In the genomic region with DNA sequence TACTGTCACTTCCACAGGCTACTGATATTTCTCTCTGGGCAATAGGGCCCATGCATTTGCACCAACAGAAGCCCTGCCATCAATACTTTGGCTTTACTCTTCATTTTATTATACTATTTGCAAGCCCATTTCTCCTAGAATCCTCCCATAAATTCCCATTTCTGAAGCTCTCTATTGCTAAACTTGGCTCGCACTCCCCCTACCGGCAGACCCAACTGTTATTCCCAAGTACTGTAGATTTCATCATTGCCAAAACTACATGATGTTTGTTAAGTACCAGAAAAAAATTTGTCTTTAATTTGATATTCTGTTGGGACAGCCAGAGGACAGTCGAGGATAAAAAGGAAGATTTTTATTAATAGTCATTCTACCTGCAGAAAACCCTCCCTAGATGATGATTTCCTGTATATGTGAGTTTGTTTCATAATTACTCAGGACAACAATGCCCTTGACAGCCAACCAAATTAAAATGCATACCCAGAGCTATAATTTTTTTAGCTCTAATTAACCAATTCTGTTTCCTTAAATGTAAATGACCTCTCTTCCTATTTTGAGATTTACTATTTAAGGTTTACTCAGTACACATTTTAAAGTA, we compare ENCODE assay signal across 8 cellular contexts.
DNase-seq lines count a peak whose midpoint lies in the region; ATAC-seq, FAIRE-seq and TF ChIP-seq lines count a peak whose summit lies in the region.

No MANE protein-coding gene starts in this region.

- TF ChIP-seq POLR2A in Peyer's patch (IDR thresholded peaks at IDR 0.05) = no peak
- TF ChIP-seq POLR2A in GM12892 (IDR thresholded peaks at IDR 0.05; ENCODE audit: low read depth, low read length) = no peak

- no peaks in the 10 kb centered on the region for H3K4me1 Mint-ChIP-seq in endothelial cell (ENCODE audit: unreplicated experiment)
- no peaks in the 10 kb centered on the region for H3K4me1 Mint-ChIP-seq in mesothelial cell of epicardium
- no peaks in the 10 kb centered on the region for H3K4me1 Mint-ChIP-seq in stimulated activated naive B cell treated with anti-CD40 and anti-IgM and Interleukin-4, amounts not matched to agents 10 μg/mL and 1 μg/mL and 100 μg/mL, for 72 hours

- CTCF ChIA-PET in HEK293T (lab: Yijun Ruan, JAX) = interaction anchor here (0.6 to 2.1 kb wide), 6 partner anchors 12 to 1971 kb away, joined by 3 to 7 read pairs (median 3); no protein-coding TSS in a partner anchor

- no peak overlapping the region for H3K4me3 Mint-ChIP-seq in endothelial cell (ENCODE audit: unreplicated experiment)
- H3K4me3 Mint-ChIP-seq in mesothelial cell of epicardium = no peak overlapping the region
- H3K4me3 Mint-ChIP-seq in stimulated activated naive B cell treated with anti-CD40 and anti-IgM and Interleukin-4, amounts not matched to agents 10 μg/mL and 1 μg/mL and 100 μg/mL, for 72 hours = no peak overlapping the region

- no peak for ATAC-seq in stimulated activated naive B cell treated with anti-CD40 and anti-IgM and Interleukin-4, amounts not matched to agents 10 μg/mL and 1 μg/mL and 100 μg/mL, for 72 hours (replicated peaks)
- ATAC-seq in HG02938 (IDR thresholded peaks at IDR 0.05; ENCODE audit: unreplicated experiment) = no peak

- no peaks in the 10 kb centered on the region for H3K9me3 Mint-ChIP-seq in endothelial cell (ENCODE audit: unreplicated experiment)
- H3K9me3 Mint-ChIP-seq in mesothelial cell of epicardium = peaks cover 33% of the 10 kb centered on the region
- H3K9me3 Mint-ChIP-seq in stimulated activated naive B cell treated with anti-CD40 and anti-IgM and Interleukin-4, amounts not matched to agents 10 μg/mL and 1 μg/mL and 100 μg/mL, for 72 hours = peaks cover 0 to 4% of the 10 kb centered on the region in 2 donors

- no peaks in the 10 kb centered on the region for H3K36me3 Mint-ChIP-seq in endothelial cell (ENCODE audit: low read depth, unreplicated experiment)
- peaks cover 4% of the 10 kb centered on the region for H3K36me3 Mint-ChIP-seq in mesothelial cell of epicardium
- H3K36me3 Mint-ChIP-seq in stimulated activated naive B cell treated with anti-CD40 and anti-IgM and Interleukin-4, amounts not matched to agents 10 μg/mL and 1 μg/mL and 100 μg/mL, for 72 hours = no peaks in the 10 kb centered on the region

- TF ChIP-seq CTCF in Peyer's patch (IDR thresholded peaks at IDR 0.05) = peak in 5 of 6 experiments; percentile 22 to 68 (median 61)
- TF ChIP-seq CTCF in endothelial cell (IDR thresholded peaks at IDR 0.05; ENCODE audit: unreplicated experiment) = peak; percentile 87
- TF ChIP-seq CTCF in mesothelial cell of epicardium (IDR thresholded peaks at IDR 0.05; ENCODE audit: unreplicated experiment) = peak; percentile 77

- H3K27ac Mint-ChIP-seq in endothelial cell (ENCODE audit: unreplicated experiment) = no peak overlapping the region
- H3K27ac Mint-ChIP-seq in mesothelial cell of epicardium = no peak overlapping the region
- H3K27ac Mint-ChIP-seq in stimulated activated naive B cell treated with anti-CD40 and anti-IgM and Interleukin-4, amounts not matched to agents 10 μg/mL and 1 μg/mL and 100 μg/mL, for 72 hours = no peak overlapping the region

- no peaks in the 10 kb centered on the region for H3K9me3 ChIP-seq in Peyer's patch

- no peak for FAIRE-seq in GM12892 (lab: Jason Lieb, UNC)

- H3K4me1 ChIP-seq in Peyer's patch = no peaks in the 10 kb centered on the region

- no peak overlapping the region for H3K27ac ChIP-seq in Peyer's patch

- H3K27me3 ChIP-seq in Peyer's patch = no peaks in the 10 kb centered on the region

- H3K27me3 Mint-ChIP-seq in endothelial cell (ENCODE audit: unreplicated experiment) (no peaks in the 10 kb centered on the region), mesothelial cell of epicardium (ENCODE audit: low read depth) (peaks cover 2% of the 10 kb centered on the region)
- H3K27me3 Mint-ChIP-seq in stimulated activated naive B cell treated with anti-CD40 and anti-IgM and Interleukin-4, amounts not matched to agents 10 μg/mL and 1 μg/mL and 100 μg/mL, for 72 hours = peaks cover 36 to 47% of the 10 kb centered on the region in 2 donors

- DNase-seq in DMS153 (lab: John Stamatoyannopoulos, UW) (peak; percentile 17), HEK293T (ENCODE audit: extremely low spot score) (peak; percentile 37), Peyer's patch (peak; percentile 31 to 82 (median 65)), endothelial cell (ENCODE audit: low spot score) (peak; percentile 74), mesothelial cell of epicardium (ENCODE audit: low spot score in 2 of 2, unreplicated experiment in 2 of 2) (peak; percentile 26 to 71), GM12892 (ENCODE audit: insufficient read length) (no peak)
- no peak for DNase-seq in stimulated activated naive B cell treated with anti-CD40 and anti-IgM and Interleukin-4, amounts not matched to agents 10 μg/mL and 1 μg/mL and 100 μg/mL, for 72 hours

- no peaks in the 10 kb centered on the region for H3K36me3 ChIP-seq in Peyer's patch

- POLR2A ChIA-PET in HEK293T (lab: Yijun Ruan, JAX) = no interaction called here

- no peak overlapping the region for H3K4me3 ChIP-seq in Peyer's patch

TF ChIP-seq in HEK293T, 16 proteins besides CTCF, POLR2A, EP300 and RAD21:
- TF ChIP-seq NFRKB (IDR thresholded peaks at IDR 0.05) = no peak
- TF ChIP-seq ZNF384 (IDR thresholded peaks at IDR 0.05) = no peak
- TF ChIP-seq TARDBP (IDR thresholded peaks at IDR 0.05) = no peak
- no peak for TF ChIP-seq HDGF (IDR thresholded peaks at IDR 0.05; ENCODE audit: borderline replicate concordance)
- TF ChIP-seq, protein P1, sequence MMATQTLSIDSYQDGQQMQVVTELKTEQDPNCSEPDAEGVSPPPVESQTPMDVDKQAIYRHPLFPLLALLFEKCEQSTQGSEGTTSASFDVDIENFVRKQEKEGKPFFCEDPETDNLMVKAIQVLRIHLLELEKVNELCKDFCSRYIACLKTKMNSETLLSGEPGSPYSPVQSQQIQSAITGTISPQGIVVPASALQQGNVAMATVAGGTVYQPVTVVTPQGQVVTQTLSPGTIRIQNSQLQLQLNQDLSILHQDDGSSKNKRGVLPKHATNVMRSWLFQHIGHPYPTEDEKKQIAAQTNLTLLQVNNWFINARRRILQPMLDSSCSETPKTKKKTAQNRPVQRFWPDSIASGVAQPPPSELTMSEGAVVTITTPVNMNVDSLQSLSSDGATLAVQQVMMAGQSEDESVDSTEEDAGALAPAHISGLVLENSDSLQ (IDR thresholded peaks at IDR 0.05) = no peak
- no peak for TF ChIP-seq LEF1 (IDR thresholded peaks at IDR 0.05; ENCODE audit: borderline replicate concordance)
- TF ChIP-seq BHLHE40 (IDR thresholded peaks at IDR 0.05; ENCODE audit: borderline replicate concordance) = no peak
- no peak for TF ChIP-seq FOXK2 (IDR thresholded peaks at IDR 0.05)
- no peak for TF ChIP-seq FOXA1 (IDR thresholded peaks at IDR 0.05)
- no peak for TF ChIP-seq SP1 (IDR thresholded peaks at IDR 0.05)
TF ChIP-seq in HEK293T: peak in this region for 0.

Comparison
In these comparisons a context has a peak if more than half of its experiments do, and no peak if none do; other contexts are left out.
1. DNase-seq: peak in DMS153 (single experiment), HEK293T (single experiment), Peyer's patch (3 of 3), endothelial cell (single experiment) and mesothelial cell of epicardium (2 of 2); none in GM12892 (single experiment) and stimulated activated naive B cell treated with anti-CD40 and anti-IgM and Interleukin-4, amounts not matched to agents 10 μg/mL and 1 μg/mL and 100 μg/mL, for 72 hours (single experiment).
2. Peak in every context shown above with its lines, with median percentiles within 50 percentile points of each other: CTCF ChIP-seq.